Comparison of ENCODE assay signal across 11 cellular contexts in the genomic region with DNA sequence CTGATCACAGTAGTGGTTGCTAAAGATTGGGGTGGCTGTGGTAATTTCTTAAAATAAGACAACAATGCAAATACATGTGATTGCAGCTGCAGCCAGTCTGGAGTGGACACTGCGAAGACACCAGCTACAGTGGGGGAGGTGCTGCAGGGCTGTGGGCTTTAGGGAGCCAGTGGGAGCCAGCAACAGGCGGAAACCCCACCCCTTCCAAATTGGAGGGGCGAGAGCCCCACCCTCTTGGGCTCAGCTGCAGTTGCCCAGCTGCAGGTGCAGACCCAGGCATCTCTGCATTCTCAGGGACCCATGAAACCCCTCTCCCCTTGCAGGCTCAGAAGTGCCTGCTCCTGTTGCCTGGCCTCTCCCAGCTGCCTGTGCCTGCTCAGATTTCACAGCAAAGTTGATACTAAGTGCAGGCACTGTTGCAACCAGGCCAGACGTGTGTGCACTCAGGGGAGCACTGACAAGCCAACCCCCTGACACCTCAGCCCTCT.
DNase-seq lines count a peak whose midpoint lies in the region; ATAC-seq and TF ChIP-seq lines count a peak whose summit lies in the region.
"Had no signal": no experiment of that assay in that cellular context is flagged by ENCODE, and none has a peak within 500 bp of the region (broad histone marks: within the 10 kb centered on the region; RNA-seq: fewer than 3 reads in every experiment).

No MANE protein-coding gene starts in this region.

- no peaks in the 10 kb centered on the region for H3K9me3 ChIP-seq in tibial artery

- CTCF ChIA-PET in RWPE1 (lab: Yijun Ruan, JAX), result no interaction called here

- ATAC-seq in GM18870 (IDR thresholded peaks at IDR 0.05; ENCODE audit: unreplicated experiment) (peak; percentile 50), left ventricle myocardium superior (peak; percentile 71)

- no peak overlapping the region for H3K27ac ChIP-seq in RWPE1
- H3K27ac ChIP-seq in substantia nigra (ENCODE audit: low read depth, low read length, poor library complexity, severe bottlenecking), result no peak overlapping the region
- no peak overlapping the region for H3K27ac ChIP-seq in tibial artery

- no peaks in the 10 kb centered on the region for H3K4me1 ChIP-seq in tibial artery

- POLR2A ChIA-PET in RWPE1 (lab: Yijun Ruan, JAX; ENCODE audit: low non-redundant PET), result no interaction called here

- DNase-seq in H7 (peak; percentile 44), NAMALWA (ENCODE audit: low spot score) (peak; percentile 55), left ventricle myocardium superior (peak; percentile 34), RWPE1 (ENCODE audit: low spot score) (no peak), substantia nigra (lab: John Stamatoyannopoulos, UW) (no peak), DMS53 treated with DMSO at 0.1 percent for 48 hours (lab: John Stamatoyannopoulos, UW; ENCODE audit: unreplicated experiment) (no peak), tibial artery (no peak)
- DNase-seq: activated naive CD8-positive, alpha-beta T cell treated with anti-CD3 and anti-CD28 coated beads, Interleukin-2, amount 10 ng/mL, durations not matched to agents 7 days and 5 days; CD4-positive, CD25-positive, alpha-beta regulatory T cell; NCI-H1092 treated with DMSO at 0.1 percent for 48 hours had no signal

- intact Hi-C loops in left ventricle myocardium superior (cut with micrococcal nuclease) (no loop called here), tibial artery (cut with DNase I; ENCODE audit: low total_unique reads) (no loop called here)

- H3K4me3 ChIP-seq in H7 (ENCODE audit: insufficient read depth, low read depth, low read length), result no peak overlapping the region
- H3K4me3 ChIP-seq in tibial artery, result no peak overlapping the region

- H3K27me3 ChIP-seq in H7 (ENCODE audit: control insufficient read depth, insufficient read depth, low read length) (no peaks in the 10 kb centered on the region), tibial artery (no peaks in the 10 kb centered on the region)

- H3K36me3 ChIP-seq in H7 (replicated peaks; ENCODE audit: control insufficient read depth, insufficient read depth, low read length), result no peaks in the 10 kb centered on the region
- no peaks in the 10 kb centered on the region for H3K36me3 ChIP-seq in tibial artery

- TF ChIP-seq CTCF in RWPE1 (conservative IDR thresholded peaks at IDR 0.05; ENCODE audit: low read depth) (no peak), tibial artery (IDR thresholded peaks at IDR 0.05) (no peak)

Comparison
In these comparisons a context has a peak if more than half of its experiments do, and no peak if none do; other contexts are left out.
1. DNase-seq: peak in H7 (single experiment), NAMALWA (single experiment) and left ventricle myocardium superior (single experiment); none in RWPE1 (single experiment), substantia nigra (0 of 49), DMS53 treated with DMSO at 0.1 percent for 48 hours (single experiment) and tibial artery (0 of 2).